ENCODE assay signal across 1 cellular context in genomic region chr3:49357466-49358216, GRCh38.
TF ChIP-seq lines count a peak whose summit lies in the region.

No MANE protein-coding gene starts in this region.

TF ChIP-seq in GM23338, 12 proteins besides CTCF, POLR2A, EP300 and RAD21 (continued from another document):
- TF ChIP-seq ZNF462 (CRISPR knock-in tag; IDR thresholded peaks at IDR 0.05): no peak
- no peak for TF ChIP-seq ETS1 (IDR thresholded peaks at IDR 0.05)
- no peak for TF ChIP-seq EZH2phosphoT487 (IDR thresholded peaks at IDR 0.05; ENCODE audit: unreplicated experiment)
- no peak for TF ChIP-seq REST (IDR thresholded peaks at IDR 0.05; ENCODE audit: unreplicated experiment)
